14 cellular contexts compared by ENCODE assay signal in the genomic region with DNA sequence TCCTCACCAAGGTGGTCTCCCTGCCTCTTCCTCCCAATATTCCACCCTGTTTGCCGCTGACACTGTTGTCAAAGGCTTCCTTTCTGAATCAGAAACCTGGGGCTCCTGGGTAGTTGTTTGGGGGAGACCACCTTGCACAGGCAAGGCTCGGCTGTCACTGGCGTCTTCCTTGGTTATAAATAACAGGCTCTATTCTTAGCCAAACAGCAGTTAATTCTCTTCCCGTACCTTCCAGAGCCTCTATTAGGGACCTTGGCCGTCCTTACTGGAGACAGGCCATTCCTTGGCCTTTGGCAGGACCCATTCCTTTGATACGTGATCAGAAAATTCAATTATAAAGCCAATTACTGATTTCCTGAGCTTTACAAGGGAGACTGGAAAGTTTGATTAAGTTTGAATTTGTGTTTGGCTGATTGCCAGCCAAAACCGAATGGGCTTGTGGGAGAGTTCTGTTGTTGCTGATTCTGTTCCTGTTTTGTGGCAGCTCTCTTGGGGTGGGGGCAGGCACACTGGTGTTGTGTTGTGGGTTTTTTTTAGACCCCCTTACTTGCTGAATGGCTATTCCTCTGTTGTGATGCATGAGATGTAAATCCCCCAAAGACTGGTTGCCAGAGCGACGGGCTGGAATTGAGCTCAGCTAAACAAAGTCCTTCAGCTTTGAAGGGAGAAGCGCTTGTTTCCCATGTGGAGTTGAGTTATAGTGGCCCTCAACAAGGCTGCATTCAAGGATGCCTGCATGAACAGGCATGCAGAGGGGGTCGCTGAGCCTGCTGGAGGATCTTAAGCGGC.
DNase-seq lines count a peak whose midpoint lies in the region; TF ChIP-seq lines count a peak whose summit lies in the region.
"Had no signal": no experiment of that assay in that cellular context is flagged by ENCODE, and none has a peak within 500 bp of the region (broad histone marks: within the 10 kb centered on the region; RNA-seq: fewer than 3 reads in every experiment).

No MANE protein-coding gene starts in this region.

- H2AK5ac ChIP-seq in mesenchymal stem cell (ENCODE audit: low read length, severe bottlenecking): peak overlapping the region; percentile 16

- TF ChIP-seq CTCF in tibial artery (IDR thresholded peaks at IDR 0.05): no peak
- no peak for TF ChIP-seq CTCF in OCI-LY7 (conservative IDR thresholded peaks at IDR 0.05; ENCODE audit: low read length)
- TF ChIP-seq CTCF in GM20000 (IDR thresholded peaks at IDR 0.05; ENCODE audit: extremely low read depth, missing control alignments): no peak

- H3K79me2 ChIP-seq in OCI-LY7 (ENCODE audit: insufficient read depth, low read depth, low read length): no peaks in the 10 kb centered on the region

- H4K91ac ChIP-seq in mesenchymal stem cell (ENCODE audit: low read length): no peak overlapping the region

- H2BK120ac ChIP-seq in mesenchymal stem cell (ENCODE audit: low read depth, low read length): no peak overlapping the region

- CTCF ChIA-PET in OCI-LY7 (lab: Charles Lee; ENCODE audit: unreplicated experiment): no interaction called here

- no peaks in the 10 kb centered on the region for H3K79me1 ChIP-seq in mesenchymal stem cell (replicated peaks; ENCODE audit: low read length, poor library complexity, severe bottlenecking)

- H3K9ac ChIP-seq in mesenchymal stem cell (ENCODE audit: low read length): no peak overlapping the region

- H3K23ac ChIP-seq in mesenchymal stem cell (ENCODE audit: low read length in 2 of 2): no peak overlapping the region

- peak; percentile 14 for DNase-seq in NCI-H2171 treated with DMSO at 0.1 percent for 48 hours (lab: John Stamatoyannopoulos, UW)
- no peak for DNase-seq in NCI-H2171 (lab: John Stamatoyannopoulos, UW)
- DNase-seq in ecto neural progenitor cell (ENCODE audit: low spot score): peak; percentile 77
- no peak for DNase-seq in mesenchymal stem cell
- DNase-seq in tibial artery: no peak
- no peak for DNase-seq in OCI-LY7 (ENCODE audit: low spot score)
- DNase-seq in DMS 273 treated with DMSO at 0.1 percent for 48 hours (lab: John Stamatoyannopoulos, UW): no peak
- no peak for DNase-seq in GM20000 (ENCODE audit: low spot score)
- DNase-seq: activated naive CD8-positive, alpha-beta T cell treated with anti-CD3 and anti-CD28 coated beads, Interleukin-2, amount 50 U/mL, for 24 hours; activated T-cell treated with anti-CD3 and anti-CD28 coated beads, Interleukin-2, amount 50 U/mL, for 24 hours; natural killer cell; NCI-H2227 treated with DMSO at 0.1 percent for 48 hours; PC-3 had no signal

- no peak overlapping the region for H3K14ac ChIP-seq in mesenchymal stem cell (ENCODE audit: low read length in 2 of 2)

- H3K27ac ChIP-seq in mesenchymal stem cell (ENCODE audit: low read length, poor library complexity, severe bottlenecking) (no peak overlapping the region), tibial artery (peak overlapping the region; percentile 32 to 45), OCI-LY7 (ENCODE audit: low read depth, low read length, poor library complexity, severe bottlenecking) (no peak overlapping the region)

- H3K4me3 ChIP-seq in mesenchymal stem cell (ENCODE audit: insufficient read depth in 1 of 2, low read depth in 1 of 2, low read length in 2 of 2): no peak overlapping the region
- no peak overlapping the region for H3K4me3 ChIP-seq in tibial artery
- no peak overlapping the region for H3K4me3 ChIP-seq in OCI-LY7 (ENCODE audit: low read depth, low read length, poor library complexity, severe bottlenecking)
- H3K4me3 ChIP-seq: skin epidermis had no signal

- intact Hi-C loops in tibial artery (cut with DNase I; ENCODE audit: low total_unique reads): no loop called here
- intact Hi-C loops in OCI-LY7 (cut with micrococcal nuclease; ENCODE audit: unreplicated experiment): no loop called here

- no peaks in the 10 kb centered on the region for H3K9me2 ChIP-seq in OCI-LY7 (ENCODE audit: insufficient read depth, low read length)

- 70% methylated on average over 11 of the region's 12 CpGs for WGBS in mesenchymal stem cell

- peaks cover 11% of the 10 kb centered on the region for H3K4me1 ChIP-seq in mesenchymal stem cell (ENCODE audit: control insufficient read depth, insufficient read depth, low read depth, low read length)
- H3K4me1 ChIP-seq in tibial artery: peaks cover 0 to 52% (median 25%) of the 10 kb centered on the region in 4 donors
- H3K4me1 ChIP-seq in OCI-LY7 (ENCODE audit: insufficient read depth, low read length, poor library complexity, severe bottlenecking): no peaks in the 10 kb centered on the region

- H3K9me3 ChIP-seq in mesenchymal stem cell (ENCODE audit: control insufficient read depth, low read length) (no peaks in the 10 kb centered on the region), tibial artery (no peaks in the 10 kb centered on the region), OCI-LY7 (ENCODE audit: low read length) (no peaks in the 10 kb centered on the region)

- no peak overlapping the region for H2BK5ac ChIP-seq in mesenchymal stem cell (ENCODE audit: low read depth, low read length, poor library complexity, severe bottlenecking)

- H3K4ac ChIP-seq in mesenchymal stem cell (ENCODE audit: low read depth in 1 of 2, low read length in 2 of 2): no peak overlapping the region

- no peak overlapping the region for H4K8ac ChIP-seq in mesenchymal stem cell (ENCODE audit: low read length)

- BruUV-seq in OCI-LY7 (replicated peaks; lab: Mats Ljungman, UMichigan): no TSS peak

- no peak overlapping the region for H2BK15ac ChIP-seq in mesenchymal stem cell (ENCODE audit: low read depth, poor library complexity, severe bottlenecking)

- POLR2A ChIA-PET in OCI-LY7 (lab: Charles Lee): interaction anchor here (0.6 kb wide), 1 partner anchor 63 kb away, joined by 3 read pairs; no protein-coding TSS in a partner anchor

- no peaks in the 10 kb centered on the region for H4K20me1 ChIP-seq in OCI-LY7 (ENCODE audit: insufficient read depth, low read length)

- H3K18ac ChIP-seq in mesenchymal stem cell (ENCODE audit: low read depth in 1 of 2, low read length in 2 of 2): no peak overlapping the region

- H2AFZ ChIP-seq in mesenchymal stem cell (ENCODE audit: low read depth, low read length) (no peak overlapping the region), OCI-LY7 (ENCODE audit: low read length) (no peak overlapping the region)

- H3K4me2 ChIP-seq in mesenchymal stem cell (ENCODE audit: low read length, poor library complexity, severe bottlenecking): no peak overlapping the region
- no peak overlapping the region for H3K4me2 ChIP-seq in OCI-LY7 (ENCODE audit: low read length)

- H3K27me3 ChIP-seq in mesenchymal stem cell (ENCODE audit: control insufficient read depth in 1 of 2, insufficient read depth in 1 of 2, low read length in 2 of 2) (peaks cover 11 to 26% of the 10 kb centered on the region in 2 experiments), tibial artery (no peaks in the 10 kb centered on the region)

- H3K36me3 ChIP-seq in mesenchymal stem cell (ENCODE audit: control insufficient read depth in 1 of 2, insufficient read depth in 2 of 2, low read depth in 1 of 2, low read length in 2 of 2) (no peaks in the 10 kb centered on the region), tibial artery (no peaks in the 10 kb centered on the region), OCI-LY7 (ENCODE audit: insufficient read depth, low read length) (no peaks in the 10 kb centered on the region)

- no peak overlapping the region for H2BK12ac ChIP-seq in mesenchymal stem cell (ENCODE audit: low read length in 2 of 2)

Comparison
In these comparisons a context has a peak if more than half of its experiments do, and no peak if none do; other contexts are left out.
1. DNase-seq: peak in NCI-H2171 treated with DMSO at 0.1 percent for 48 hours (single experiment) and ecto neural progenitor cell (single experiment); none in NCI-H2171 (single experiment), mesenchymal stem cell (single experiment), tibial artery (0 of 2), OCI-LY7 (single experiment), DMS 273 treated with DMSO at 0.1 percent for 48 hours (single experiment) and GM20000 (single experiment).
2. H3K27ac ChIP-seq: peak in tibial artery (2 of 2); none in mesenchymal stem cell (single experiment) and OCI-LY7 (single experiment).